Comparison of ENCODE assay signal across 22 cellular contexts in genomic region chr11:62280452-62280851, GRCh38. TPM values are rescaled to one million over a fixed set of nuclear protein-coding genes. Genes with fewer than 3 reads are reported as not detected.
DNase-seq lines count a peak whose midpoint lies in the region; ATAC-seq, FAIRE-seq and TF ChIP-seq lines count a peak whose summit lies in the region.
"Had no signal": no experiment of that assay in that cellular context is flagged by ENCODE, and none has a peak within 500 bp of the region (broad histone marks: within the 10 kb centered on the region; RNA-seq: fewer than 3 reads in every experiment).

No MANE protein-coding gene starts in this region.

- ATAC-seq in omental fat pad (ENCODE audit: low FRiP score), result no peak
- ATAC-seq in HG02885 (IDR thresholded peaks at IDR 0.05; ENCODE audit: poor library complexity, unreplicated experiment), result no peak
- ATAC-seq in GM21619 (IDR thresholded peaks at IDR 0.05; ENCODE audit: unreplicated experiment), result no peak
- ATAC-seq: CD8-positive, alpha-beta T cell had no signal

- FAIRE-seq in G401.6 (lab: Jason Lieb, UNC) (peak; percentile 79), colon (lab: Jason Lieb, UNC) (peak; percentile 21), islet of Langerhans (lab: Jason Lieb, UNC) (peak; percentile 75)
- FAIRE-seq: GM12891, GM18507, H1 had no signal

- TF ChIP-seq CTCF in omental fat pad (IDR thresholded peaks at IDR 0.05), result no peak

- no peak for DNase-seq in omental fat pad (ENCODE audit: low spot score)
- DNase-seq: ACHN; C1 segment of cervical spinal cord; Caco-2; CD4-positive, CD25-positive, alpha-beta regulatory T cell; CD8-positive, alpha-beta T cell; DMS153; DMS79; EL; GF-D8; GM23248; H7; HCEC 1CT had no signal

RNA-seq across cellular contexts. Expression of gene SCGB2A2, which starts 10.5 kb away (rescaled TPM):
- not detected for total RNA-seq in omental fat pad
- total RNA-seq: A172; Caco-2; CD4-positive, CD25-positive, alpha-beta regulatory T cell; CD8-positive, alpha-beta T cell; GM23248; H1; H7 had no signal

RNA-seq across cellular contexts. Expression of gene SCGB1D4, which starts 18.4 kb away (rescaled TPM):
- not detected for total RNA-seq in omental fat pad
- total RNA-seq: A172; Caco-2; CD4-positive, CD25-positive, alpha-beta regulatory T cell; CD8-positive, alpha-beta T cell; GM23248; H1; H7 had no signal

RNA-seq across cellular contexts. Expression of gene SCGB1D2, which starts 38.4 kb away (rescaled TPM):
- total RNA-seq in omental fat pad, result not detected
- total RNA-seq: A172; Caco-2; CD4-positive, CD25-positive, alpha-beta regulatory T cell; CD8-positive, alpha-beta T cell; GM23248; H1; H7 had no signal

RNA-seq across cellular contexts. Expression of gene ASRGL1, which starts 56.8 kb away (rescaled TPM):
- 10 to 100 TPM in 3 of 4 donors, 1 to 10 TPM in 1; 7.1 to 57.9 (median 31.3) TPM for total RNA-seq in omental fat pad
